ENCODE assay signal across 22 cellular contexts in genomic region chr12:26117321-26117720, GRCh38. TPM values are rescaled to one million over a fixed set of nuclear protein-coding genes. Genes with fewer than 3 reads are reported as not detected.
DNase-seq lines count a peak whose midpoint lies in the region; ATAC-seq and TF ChIP-seq lines count a peak whose summit lies in the region.
"Had no signal": no experiment of that assay in that cellular context is flagged by ENCODE, and none has a peak within 500 bp of the region (broad histone marks: within the 10 kb centered on the region; RNA-seq: fewer than 3 reads in every experiment).

No MANE protein-coding gene starts in this region.

- H3K9me3 ChIP-seq in heart right ventricle = no peaks in the 10 kb centered on the region
- H3K9me3 ChIP-seq in ascending aorta = no peaks in the 10 kb centered on the region
- H3K9me3 ChIP-seq: A549; BLaER1 treated with 17β-estradiol and CSF1 and Interleukin-3, amounts not matched to agents 10 nM and 100 nM; colonic mucosa; mucosa of descending colon had no signal

- CTCF ChIA-PET in activated CD4-positive, alpha-beta memory T cell treated with anti-CD3 and anti-CD28 coated beads, Interleukin-2, amount 10 ng/mL, durations not matched to agents 7 days and 5 days (lab: Charles Lee) = no interaction called here

- ATAC-seq in heart right ventricle (no peak), left ventricle myocardium superior (no peak), GM19467 (IDR thresholded peaks at IDR 0.05; ENCODE audit: unreplicated experiment) (no peak)
- no peak for ATAC-seq in stimulated activated naive B cell treated with anti-CD40 and anti-IgM and Interleukin-4, amounts not matched to agents 10 μg/mL and 1 μg/mL and 100 μg/mL, for 72 hours (replicated peaks)
- ATAC-seq: A549; activated T-cell treated with anti-CD3 and anti-CD28 coated beads, Interleukin-2, amount 50 U/mL, for 72 hours; HepG2; left colon; mucosa of descending colon; stimulated activated naive CD8-positive, alpha-beta T cell treated with anti-CD3 and anti-CD28 coated beads, Interleukin-15, amount 100 ng/mL, for 72 hours; WTC11 had no signal

- H3K27ac ChIP-seq in heart right ventricle (peak overlapping the region in 6 of 10 donors; percentile 11 to 96 (median 92)), ascending aorta (peak overlapping the region; percentile 3 to 53), brain microvascular endothelial cell (no peak overlapping the region)
- H3K27ac ChIP-seq: A549; BLaER1 treated with 17β-estradiol and CSF1 and Interleukin-3, amounts not matched to agents 10 nM and 100 nM; colonic mucosa had no signal

- no peak for DNase-seq in heart right ventricle
- no peak for DNase-seq in left ventricle myocardium superior
- DNase-seq in ascending aorta (ENCODE audit: low spot score in 2 of 2) = no peak
- peak; percentile 81 for DNase-seq in putamen (ENCODE audit: low spot score)
- DNase-seq in brain microvascular endothelial cell = no peak
- no peak for DNase-seq in activated CD4-positive, alpha-beta memory T cell treated with anti-CD3 and anti-CD28 coated beads, Interleukin-2, amount 10 ng/mL, durations not matched to agents 7 days and 5 days
- no peak for DNase-seq in stimulated activated naive B cell treated with anti-CD40 and anti-IgM and Interleukin-4, amounts not matched to agents 10 μg/mL and 1 μg/mL and 100 μg/mL, for 72 hours
- DNase-seq: activated T-cell treated with anti-CD3 and anti-CD28 coated beads, Interleukin-2, amount 50 U/mL, for 72 hours; colonic mucosa; left colon; mucosa of descending colon; MV-4-11; NCI-H1930; SHP77 treated with DMSO at 0.1 percent for 48 hours; stimulated activated naive CD8-positive, alpha-beta T cell treated with anti-CD3 and anti-CD28 coated beads, Interleukin-15, amount 100 ng/mL, for 72 hours had no signal

- POLR2A ChIA-PET in activated CD4-positive, alpha-beta memory T cell treated with anti-CD3 and anti-CD28 coated beads, Interleukin-2, amount 10 ng/mL, durations not matched to agents 7 days and 5 days (lab: Charles Lee) = no interaction called here

- no peaks in the 10 kb centered on the region for H3K36me3 ChIP-seq in heart right ventricle
- H3K36me3 ChIP-seq in ascending aorta = no peaks in the 10 kb centered on the region
- no peaks in the 10 kb centered on the region for H3K36me3 ChIP-seq in brain microvascular endothelial cell (replicated peaks)
- H3K36me3 ChIP-seq: BLaER1 treated with 17β-estradiol and CSF1 and Interleukin-3, amounts not matched to agents 10 nM and 100 nM; colonic mucosa had no signal

- H3K4me3 ChIP-seq in heart right ventricle (no peak overlapping the region), ascending aorta (no peak overlapping the region), brain microvascular endothelial cell (ENCODE audit: low read depth, low read length) (no peak overlapping the region)
- H3K4me3 ChIP-seq: A549; BLaER1 treated with 17β-estradiol and CSF1 and Interleukin-3, amounts not matched to agents 10 nM and 100 nM; colonic mucosa; mucosa of descending colon had no signal

- no peaks in the 10 kb centered on the region for H3K9me3 Mint-ChIP-seq in activated CD4-positive, alpha-beta memory T cell treated with anti-CD3 and anti-CD28 coated beads, Interleukin-2, amount 10 ng/mL, durations not matched to agents 7 days and 5 days
- H3K9me3 Mint-ChIP-seq in stimulated activated naive B cell treated with anti-CD40 and anti-IgM and Interleukin-4, amounts not matched to agents 10 μg/mL and 1 μg/mL and 100 μg/mL, for 72 hours = no peaks in the 10 kb centered on the region
- H3K9me3 Mint-ChIP-seq: activated naive CD4-positive, alpha-beta T cell treated with anti-CD3 and anti-CD28 coated beads, Interleukin-2, amount 50 U/mL, for 24 hours; activated T-cell treated with anti-CD3 and anti-CD28 coated beads, Interleukin-2, amount 50 U/mL, for 72 hours; stimulated activated naive CD8-positive, alpha-beta T cell treated with anti-CD3 and anti-CD28 coated beads, Interleukin-15, amount 100 ng/mL, for 72 hours; WTC11 had no signal

- in situ Hi-C loops in brain microvascular endothelial cell (cut with HindIII; ENCODE audit: low pct_ligation_motif_present, low sequenced_read_pairs) = loop anchor here (25.0 kb wide), 1 partner anchor 520 kb away; no protein-coding TSS in a partner anchor

- intact Hi-C loops in heart right ventricle (cut with DNase I) (loop anchor here in 4 of 10 donors (5.0 to 10.0 kb wide), 4 partner anchors 80 to 587 kb away; partner anchors contain the start of gene SSPN (in 1 of the 4)), left ventricle myocardium superior (cut with micrococcal nuclease) (loop anchor here (10.0 kb wide), 2 partner anchors 167 to 407 kb away; no protein-coding TSS in a partner anchor), ascending aorta (cut with DNase I) (loop anchor here (10.0 kb wide), 2 partner anchors 817 to 923 kb away; partner anchors contain the start of genes DNAI7, ETFRF1, FGFR1OP2 and INTS13)

- 48 to 59% methylated on average over 2 of the region's 2 CpGs for WGBS in heart right ventricle, 2 donors

- no peak overlapping the region for H3K27ac Mint-ChIP-seq in activated CD4-positive, alpha-beta memory T cell treated with anti-CD3 and anti-CD28 coated beads, Interleukin-2, amount 10 ng/mL, durations not matched to agents 7 days and 5 days
- H3K27ac Mint-ChIP-seq in stimulated activated naive B cell treated with anti-CD40 and anti-IgM and Interleukin-4, amounts not matched to agents 10 μg/mL and 1 μg/mL and 100 μg/mL, for 72 hours = no peak overlapping the region
- H3K27ac Mint-ChIP-seq: activated naive CD4-positive, alpha-beta T cell treated with anti-CD3 and anti-CD28 coated beads, Interleukin-2, amount 50 U/mL, for 24 hours; activated T-cell treated with anti-CD3 and anti-CD28 coated beads, Interleukin-2, amount 50 U/mL, for 72 hours; stimulated activated naive CD8-positive, alpha-beta T cell treated with anti-CD3 and anti-CD28 coated beads, Interleukin-15, amount 100 ng/mL, for 72 hours; WTC11 had no signal

- no peaks in the 10 kb centered on the region for H3K36me3 Mint-ChIP-seq in activated CD4-positive, alpha-beta memory T cell treated with anti-CD3 and anti-CD28 coated beads, Interleukin-2, amount 10 ng/mL, durations not matched to agents 7 days and 5 days (ENCODE audit: low read depth)
- H3K36me3 Mint-ChIP-seq in stimulated activated naive B cell treated with anti-CD40 and anti-IgM and Interleukin-4, amounts not matched to agents 10 μg/mL and 1 μg/mL and 100 μg/mL, for 72 hours = no peaks in the 10 kb centered on the region
- H3K36me3 Mint-ChIP-seq: activated naive CD4-positive, alpha-beta T cell treated with anti-CD3 and anti-CD28 coated beads, Interleukin-2, amount 50 U/mL, for 24 hours; WTC11 had no signal

- peaks cover 16% of the 10 kb centered on the region for H3K4me1 Mint-ChIP-seq in activated CD4-positive, alpha-beta memory T cell treated with anti-CD3 and anti-CD28 coated beads, Interleukin-2, amount 10 ng/mL, durations not matched to agents 7 days and 5 days
- peaks cover 26 to 53% of the 10 kb centered on the region in 2 donors for H3K4me1 Mint-ChIP-seq in stimulated activated naive B cell treated with anti-CD40 and anti-IgM and Interleukin-4, amounts not matched to agents 10 μg/mL and 1 μg/mL and 100 μg/mL, for 72 hours

- peaks cover 0 to 35% (median 0%) of the 10 kb centered on the region in 7 donors for H3K27me3 ChIP-seq in heart right ventricle
- no peaks in the 10 kb centered on the region for H3K27me3 ChIP-seq in ascending aorta
- no peaks in the 10 kb centered on the region for H3K27me3 ChIP-seq in brain microvascular endothelial cell (replicated peaks)
- H3K27me3 ChIP-seq: colonic mucosa had no signal

- TF ChIP-seq CTCF in heart right ventricle (IDR thresholded peaks at IDR 0.05) = no peak
- TF ChIP-seq CTCF in ascending aorta (IDR thresholded peaks at IDR 0.05) = no peak
- TF ChIP-seq CTCF in brain microvascular endothelial cell (IDR thresholded peaks at IDR 0.05; ENCODE audit: low read depth, low read length, missing control alignments) = no peak

- no peak overlapping the region for H3K4me3 Mint-ChIP-seq in activated CD4-positive, alpha-beta memory T cell treated with anti-CD3 and anti-CD28 coated beads, Interleukin-2, amount 10 ng/mL, durations not matched to agents 7 days and 5 days
- no peak overlapping the region for H3K4me3 Mint-ChIP-seq in stimulated activated naive B cell treated with anti-CD40 and anti-IgM and Interleukin-4, amounts not matched to agents 10 μg/mL and 1 μg/mL and 100 μg/mL, for 72 hours
- H3K4me3 Mint-ChIP-seq: activated naive CD4-positive, alpha-beta T cell treated with anti-CD3 and anti-CD28 coated beads, Interleukin-2, amount 50 U/mL, for 24 hours; activated T-cell treated with anti-CD3 and anti-CD28 coated beads, Interleukin-2, amount 50 U/mL, for 72 hours; stimulated activated naive CD8-positive, alpha-beta T cell treated with anti-CD3 and anti-CD28 coated beads, Interleukin-15, amount 100 ng/mL, for 72 hours; WTC11 had no signal

- peaks cover 3 to 67% (median 29%) of the 10 kb centered on the region in 9 donors for H3K4me1 ChIP-seq in heart right ventricle
- H3K4me1 ChIP-seq in ascending aorta = peaks cover 0 to 35% of the 10 kb centered on the region in 2 donors

- peaks cover 70% of the 10 kb centered on the region for H3K27me3 Mint-ChIP-seq in activated CD4-positive, alpha-beta memory T cell treated with anti-CD3 and anti-CD28 coated beads, Interleukin-2, amount 10 ng/mL, durations not matched to agents 7 days and 5 days
- H3K27me3 Mint-ChIP-seq in stimulated activated naive B cell treated with anti-CD40 and anti-IgM and Interleukin-4, amounts not matched to agents 10 μg/mL and 1 μg/mL and 100 μg/mL, for 72 hours = no peaks in the 10 kb centered on the region

RNA-seq across cellular contexts. Expression of gene BHLHE41, which starts 7.5 kb away (rescaled TPM):
- total RNA-seq in heart right ventricle (10 to 100 TPM in 9 of 10 donors, 1 to 10 TPM in 1; 7.8 to 80.1 (median 42.9) TPM), left ventricle myocardium superior (35.9 TPM), ascending aorta (2.9 TPM)
- 1 to 10 TPM; 5.7 to 5.8 TPM for polyA plus RNA-seq in heart right ventricle
- total RNA-seq in activated CD4-positive, alpha-beta memory T cell treated with anti-CD3 and anti-CD28 coated beads, Interleukin-2, amount 10 ng/mL, durations not matched to agents 7 days and 5 days = not detected
- total RNA-seq: activated T-cell treated with anti-CD3 and anti-CD28 coated beads, Interleukin-2, amount 50 U/mL, for 72 hours; HepG2; T-helper 1 cell treated with Interleukin-12 subunit alpha and Interleukin-12 subunit beta and Interleukin-4 antibody, amounts not matched to agents 30 ng/mL and 1 ng/mL, for 36 hours had no signal
